ENCODE assay signal across 18 cellular contexts in the genomic region with DNA sequence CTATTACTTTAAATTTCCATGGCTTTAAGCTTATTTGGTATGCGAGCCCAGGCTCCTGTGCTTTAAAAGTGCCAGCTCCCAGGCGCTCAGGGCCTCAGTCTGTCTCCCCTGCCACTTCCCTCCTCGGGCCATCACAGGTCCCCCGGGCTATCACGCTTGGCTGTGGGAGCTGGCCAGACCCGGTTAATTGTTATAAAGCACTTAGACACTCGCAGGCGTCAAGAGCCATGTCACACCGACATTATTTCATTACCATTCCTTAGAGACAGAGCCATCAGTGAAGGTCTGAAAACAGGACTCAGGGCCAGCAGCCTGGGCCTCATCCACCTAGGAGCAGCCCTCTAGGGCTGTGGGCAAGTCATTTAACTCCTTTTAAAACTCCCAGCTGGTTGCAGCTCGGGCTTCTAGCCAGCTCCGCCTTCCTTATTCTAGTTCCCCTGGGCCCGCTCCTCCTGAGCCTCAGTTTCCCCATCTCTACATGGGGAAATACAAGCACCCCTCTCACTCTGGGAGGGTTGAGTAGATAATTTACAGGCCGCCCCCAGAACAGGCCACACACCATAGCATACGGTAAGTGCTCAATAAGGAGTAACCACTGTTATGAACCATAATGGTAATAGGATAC.
A peak's percentile ranks its signal among the peaks of the same experiment; 100 is the strongest.
DNase-seq lines count a peak whose midpoint lies in the region; TF ChIP-seq lines count a peak whose summit lies in the region.
"Had no signal": no experiment of that assay in that cellular context is flagged by ENCODE, and none has a peak within 500 bp of the region (broad histone marks: within the 10 kb centered on the region; RNA-seq: fewer than 3 reads in every experiment).

No MANE protein-coding gene starts in this region.

- no peaks in the 10 kb centered on the region for H3K27me3 ChIP-seq in BE2C
- H3K27me3 ChIP-seq: MG63, SJSA1 had no signal

- DNase-seq in BE2C = peak; percentile 3
- peak; percentile 53 for DNase-seq in ELF-1 (ENCODE audit: low read depth, low spot score)
- peak; percentile 59 for DNase-seq in cardiac septum (ENCODE audit: low spot score)
- DNase-seq in retina = peak; percentile 18
- no peak for DNase-seq in NCI-H748 treated with DMSO at 0.1 percent for 48 hours (lab: John Stamatoyannopoulos, UW)
- DNase-seq in inferior parietal cortex (ENCODE audit: extremely low spot score) = no peak
- no peak for DNase-seq in NCI-H1092 (lab: John Stamatoyannopoulos, UW)
- DNase-seq: ACHN; AML-193; CD4-positive, CD25-positive, alpha-beta regulatory T cell; IMR-90; Karpas-422; MG63; NCI-H2029; NCI-H2171; NCI-H446; RPMI8226 had no signal

- no peak overlapping the region for H3K4me3 ChIP-seq in BE2C (ENCODE audit: low read depth, low read length)
- H3K4me3 ChIP-seq: MG63, SJSA1 had no signal

- no peaks in the 10 kb centered on the region for H3K9me3 ChIP-seq in BE2C
- H3K9me3 ChIP-seq: MG63, SJSA1 had no signal

- intact Hi-C loops in cardiac septum (cut with DNase I) = no loop called here

- no peaks in the 10 kb centered on the region for H3K36me3 ChIP-seq in BE2C
- H3K36me3 ChIP-seq: MG63, SJSA1 had no signal

- H3K4me1 ChIP-seq in BE2C = no peaks in the 10 kb centered on the region

- TF ChIP-seq CTCF in BE2C (IDR thresholded peaks at IDR 0.05; ENCODE audit: low read depth, low read length) = no peak

Comparison
In these comparisons a context has a peak if more than half of its experiments do, and no peak if none do; other contexts are left out.
1. DNase-seq: peak in BE2C (single experiment), ELF-1 (single experiment), cardiac septum (single experiment) and retina (single experiment); none in NCI-H748 treated with DMSO at 0.1 percent for 48 hours (single experiment), inferior parietal cortex (single experiment) and NCI-H1092 (single experiment).